ENCODE assay signal across 20 cellular contexts in genomic region chr21:37230632-37231246, GRCh38. TPM values are rescaled to one million over a fixed set of nuclear protein-coding genes. Genes with fewer than 3 reads are reported as not detected.
DNase-seq lines count a peak whose midpoint lies in the region; ATAC-seq, FAIRE-seq and TF ChIP-seq lines count a peak whose summit lies in the region.
"Had no signal": no experiment of that assay in that cellular context is flagged by ENCODE, and none has a peak within 500 bp of the region (broad histone marks: within the 10 kb centered on the region; RNA-seq: fewer than 3 reads in every experiment).

No MANE protein-coding gene starts in this region.

- no peak overlapping the region for H3K9ac ChIP-seq in kidney (ENCODE audit: low read length in 2 of 2)

- H3K4me1 ChIP-seq in kidney (ENCODE audit: control insufficient read depth in 1 of 2, insufficient read depth in 1 of 2, low read depth in 1 of 2, low read length in 2 of 2): no peaks in the 10 kb centered on the region
- H3K4me1 ChIP-seq: transverse colon had no signal

- no peak overlapping the region for H3K4me3 ChIP-seq in kidney (ENCODE audit: low read length in 2 of 2)
- H3K4me3 ChIP-seq: hepatocyte, transverse colon had no signal

- no peak for TF ChIP-seq CTCF in kidney (IDR thresholded peaks at IDR 0.05; ENCODE audit: borderline replicate concordance, extremely low read depth, insufficient read depth)

- no peaks in the 10 kb centered on the region for H3K27me3 Mint-ChIP-seq in activated CD8-positive, alpha-beta memory T cell treated with anti-CD3 and anti-CD28 coated beads, Interleukin-2, amount 10 ng/mL, durations not matched to agents 7 days and 5 days
- no peaks in the 10 kb centered on the region for H3K27me3 Mint-ChIP-seq in T-helper 17 cell
- no peaks in the 10 kb centered on the region for H3K27me3 Mint-ChIP-seq in stimulated activated naive B cell treated with anti-CD40 and anti-IgM and Interleukin-4, amounts not matched to agents 10 μg/mL and 1 μg/mL and 100 μg/mL, for 72 hours

- H3K27ac ChIP-seq in kidney (ENCODE audit: low read depth in 2 of 2, low read length in 2 of 2): no peak overlapping the region
- H3K27ac ChIP-seq: hepatocyte, transverse colon had no signal

- no peak overlapping the region for H3K27ac Mint-ChIP-seq in activated CD8-positive, alpha-beta memory T cell treated with anti-CD3 and anti-CD28 coated beads, Interleukin-2, amount 10 ng/mL, durations not matched to agents 7 days and 5 days
- H3K27ac Mint-ChIP-seq in T-helper 17 cell: peak overlapping the region; percentile 79
- peak overlapping the region; percentile 65 for H3K27ac Mint-ChIP-seq in stimulated activated naive B cell treated with anti-CD40 and anti-IgM and Interleukin-4, amounts not matched to agents 10 μg/mL and 1 μg/mL and 100 μg/mL, for 72 hours
- H3K27ac Mint-ChIP-seq: CD8-positive, alpha-beta T cell had no signal

- no peak for ATAC-seq in activated CD8-positive, alpha-beta memory T cell treated with anti-CD3 and anti-CD28 coated beads, Interleukin-2, amount 10 ng/mL, durations not matched to agents 7 days and 5 days
- ATAC-seq in T-helper 17 cell: no peak
- no peak for ATAC-seq in stimulated activated naive B cell treated with anti-CD40 and anti-IgM and Interleukin-4, amounts not matched to agents 10 μg/mL and 1 μg/mL and 100 μg/mL, for 72 hours (replicated peaks)
- ATAC-seq in HG02973 (IDR thresholded peaks at IDR 0.05; ENCODE audit: unreplicated experiment): no peak
- ATAC-seq in HG03432 (IDR thresholded peaks at IDR 0.05; ENCODE audit: unreplicated experiment): no peak
- ATAC-seq: CD8-positive, alpha-beta T cell had no signal

- intact Hi-C loops in kidney (cut with DNase I): no loop called here

- H3K9me3 ChIP-seq in T-helper 17 cell (ENCODE audit: control insufficient read depth, low read length, poor library complexity, severe bottlenecking): no peaks in the 10 kb centered on the region
- no peaks in the 10 kb centered on the region for H3K9me3 ChIP-seq in kidney (ENCODE audit: control insufficient read depth in 1 of 2, low read length in 2 of 2)
- H3K9me3 ChIP-seq: transverse colon had no signal

- peaks cover 62% of the 10 kb centered on the region for H3K36me3 Mint-ChIP-seq in activated CD8-positive, alpha-beta memory T cell treated with anti-CD3 and anti-CD28 coated beads, Interleukin-2, amount 10 ng/mL, durations not matched to agents 7 days and 5 days
- H3K36me3 Mint-ChIP-seq in T-helper 17 cell (ENCODE audit: low read depth): peaks cover 9% of the 10 kb centered on the region
- peaks cover 46 to 51% of the 10 kb centered on the region in 2 donors for H3K36me3 Mint-ChIP-seq in stimulated activated naive B cell treated with anti-CD40 and anti-IgM and Interleukin-4, amounts not matched to agents 10 μg/mL and 1 μg/mL and 100 μg/mL, for 72 hours

- FAIRE-seq in kidney (lab: Jason Lieb, UNC): no peak

- no peak overlapping the region for H3K4me3 Mint-ChIP-seq in activated CD8-positive, alpha-beta memory T cell treated with anti-CD3 and anti-CD28 coated beads, Interleukin-2, amount 10 ng/mL, durations not matched to agents 7 days and 5 days
- H3K4me3 Mint-ChIP-seq in T-helper 17 cell: no peak overlapping the region
- H3K4me3 Mint-ChIP-seq in stimulated activated naive B cell treated with anti-CD40 and anti-IgM and Interleukin-4, amounts not matched to agents 10 μg/mL and 1 μg/mL and 100 μg/mL, for 72 hours: no peak overlapping the region
- H3K4me3 Mint-ChIP-seq: CD8-positive, alpha-beta T cell had no signal

- peaks cover 24% of the 10 kb centered on the region for H3K4me1 Mint-ChIP-seq in activated CD8-positive, alpha-beta memory T cell treated with anti-CD3 and anti-CD28 coated beads, Interleukin-2, amount 10 ng/mL, durations not matched to agents 7 days and 5 days
- H3K4me1 Mint-ChIP-seq in T-helper 17 cell: peaks cover 12% of the 10 kb centered on the region
- H3K4me1 Mint-ChIP-seq in stimulated activated naive B cell treated with anti-CD40 and anti-IgM and Interleukin-4, amounts not matched to agents 10 μg/mL and 1 μg/mL and 100 μg/mL, for 72 hours: peaks cover 14 to 17% of the 10 kb centered on the region in 2 donors

- H3K9me3 Mint-ChIP-seq in activated CD8-positive, alpha-beta memory T cell treated with anti-CD3 and anti-CD28 coated beads, Interleukin-2, amount 10 ng/mL, durations not matched to agents 7 days and 5 days (ENCODE audit: low read depth): no peaks in the 10 kb centered on the region
- H3K9me3 Mint-ChIP-seq in stimulated activated naive B cell treated with anti-CD40 and anti-IgM and Interleukin-4, amounts not matched to agents 10 μg/mL and 1 μg/mL and 100 μg/mL, for 72 hours: no peaks in the 10 kb centered on the region
- H3K9me3 Mint-ChIP-seq: CD8-positive, alpha-beta T cell had no signal

- H3K36me3 ChIP-seq in kidney (ENCODE audit: control insufficient read depth in 1 of 2, insufficient read depth in 2 of 2, low read length in 2 of 2): peaks cover 29 to 49% of the 10 kb centered on the region in 2 donors

- CTCF ChIA-PET in activated CD8-positive, alpha-beta memory T cell treated with anti-CD3 and anti-CD28 coated beads, Interleukin-2, amount 10 ng/mL, durations not matched to agents 7 days and 5 days (lab: Charles Lee): interaction anchor here (0.9 to 1.3 kb wide), 2 partner anchors 8 to 13 kb away, joined by 3 to 5 read pairs; no protein-coding TSS in a partner anchor

- peak; percentile 47 for DNase-seq in activated CD8-positive, alpha-beta memory T cell treated with anti-CD3 and anti-CD28 coated beads for 24 hours
- DNase-seq in activated CD8-positive, alpha-beta memory T cell treated with anti-CD3 and anti-CD28 coated beads, Interleukin-2, amount 10 ng/mL, durations not matched to agents 7 days and 5 days: no peak
- DNase-seq in T-helper 17 cell (no peak), kidney (peak; percentile 72), GF-D8 (lab: John Stamatoyannopoulos, UW) (no peak)
- DNase-seq in stimulated activated naive B cell treated with anti-CD40 and anti-IgM and Interleukin-4, amounts not matched to agents 10 μg/mL and 1 μg/mL and 100 μg/mL, for 72 hours: no peak
- DNase-seq: CD8-positive, alpha-beta T cell; effector CD8-positive, alpha-beta T cell; GOT3; mesendoderm; NCI-H187; NCI-H524; occipital lobe; Right ventricle myocardium superior; stimulated activated naive CD4-positive, alpha-beta T cell; T-helper 1 cell; transverse colon had no signal

RNA-seq across cellular contexts. Expression of gene VPS26C, which starts 36.4 kb away (rescaled TPM):
- 10 to 100 TPM; 83.1 to 94.3 TPM for total RNA-seq in activated CD8-positive, alpha-beta memory T cell treated with anti-CD3 and anti-CD28 coated beads, Interleukin-2, amount 10 ng/mL, durations not matched to agents 7 days and 5 days
- total RNA-seq in T-helper 17 cell: 10 to 100 TPM; 42.9 to 45.8 TPM
- total RNA-seq in kidney: 51.8 TPM
- 30.0 TPM for polyA plus RNA-seq in kidney (ENCODE audit: insufficient read depth, low read depth, low replicate concordance)

Comparison
In these comparisons a context has a peak if more than half of its experiments do, and no peak if none do; other contexts are left out.
1. DNase-seq: peak in activated CD8-positive, alpha-beta memory T cell treated with anti-CD3 and anti-CD28 coated beads for 24 hours (single experiment) and kidney (single experiment); none in activated CD8-positive, alpha-beta memory T cell treated with anti-CD3 and anti-CD28 coated beads, Interleukin-2, amount 10 ng/mL, durations not matched to agents 7 days and 5 days (single experiment), T-helper 17 cell (0 of 3), stimulated activated naive B cell treated with anti-CD40 and anti-IgM and Interleukin-4, amounts not matched to agents 10 μg/mL and 1 μg/mL and 100 μg/mL, for 72 hours (single experiment) and GF-D8 (single experiment).